Comparison of ENCODE assay signal across 1 cellular context in the genomic region with DNA sequence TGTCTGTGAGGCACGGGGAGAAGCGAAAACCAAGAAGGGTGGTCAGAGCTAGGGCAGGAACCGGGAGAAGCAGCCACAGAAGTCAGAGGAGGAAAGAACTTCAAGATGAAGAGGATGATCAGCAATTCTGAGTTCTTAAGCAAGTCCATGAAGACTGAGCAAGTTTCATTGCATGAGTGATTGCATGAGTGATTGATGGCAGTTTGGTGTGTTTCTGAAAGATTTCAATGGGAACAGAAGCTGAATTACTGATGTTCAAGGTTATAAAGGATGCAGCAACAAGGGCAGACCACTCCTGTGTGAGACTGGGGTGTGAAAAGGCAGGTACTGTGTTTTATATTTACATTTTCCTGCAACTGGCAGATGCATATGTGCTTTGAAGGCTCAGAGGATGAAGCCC.
TF ChIP-seq lines count a peak whose summit lies in the region.

No MANE protein-coding gene starts in this region.

TF ChIP-seq in K562, 482 proteins besides CTCF, POLR2A, EP300 and RAD21:
- TF ChIP-seq HNRNPUL1 (IDR thresholded peaks at IDR 0.05; ENCODE audit: low read length): no peak
- no peak for TF ChIP-seq PBX2 (CRISPR knock-in tag; IDR thresholded peaks at IDR 0.05; ENCODE audit: low read depth)
- TF ChIP-seq PBX2 (tag; conservative IDR thresholded peaks at IDR 0.05; ENCODE audit: low read depth): 0 out of 2 replicates have a peak, but pooled peaks have one; percentile 55
- no peak for TF ChIP-seq USF1 (CRISPR knock-in tag; IDR thresholded peaks at IDR 0.05)
- TF ChIP-seq, protein P1, sequence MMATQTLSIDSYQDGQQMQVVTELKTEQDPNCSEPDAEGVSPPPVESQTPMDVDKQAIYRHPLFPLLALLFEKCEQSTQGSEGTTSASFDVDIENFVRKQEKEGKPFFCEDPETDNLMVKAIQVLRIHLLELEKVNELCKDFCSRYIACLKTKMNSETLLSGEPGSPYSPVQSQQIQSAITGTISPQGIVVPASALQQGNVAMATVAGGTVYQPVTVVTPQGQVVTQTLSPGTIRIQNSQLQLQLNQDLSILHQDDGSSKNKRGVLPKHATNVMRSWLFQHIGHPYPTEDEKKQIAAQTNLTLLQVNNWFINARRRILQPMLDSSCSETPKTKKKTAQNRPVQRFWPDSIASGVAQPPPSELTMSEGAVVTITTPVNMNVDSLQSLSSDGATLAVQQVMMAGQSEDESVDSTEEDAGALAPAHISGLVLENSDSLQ (IDR thresholded peaks at IDR 0.05): peak; percentile 43; the same call in 1 of the 2 replicates
- TF ChIP-seq MEIS2 (IDR thresholded peaks at IDR 0.05; ENCODE audit: partially characterized antibody): peak; percentile 73
TF ChIP-seq in K562: peak in this region for 3.
